Comparison of ENCODE assay signal across 8 cellular contexts in genomic region chr7:107892367-107892741, GRCh38. TPM values are rescaled to one million over a fixed set of nuclear protein-coding genes. Genes with fewer than 3 reads are reported as not detected.
DNase-seq lines count a peak whose midpoint lies in the region; ATAC-seq, FAIRE-seq and TF ChIP-seq lines count a peak whose summit lies in the region.
"Not testable (repeated sequence)": the region's sequence is repeated elsewhere in the genome, so short reads cannot be mapped to it uniquely, and the experiment has no call there.

No MANE protein-coding gene starts in this region.

- not testable (repeated sequence) for H2BK20ac ChIP-seq in IMR-90 (ENCODE audit: low read depth, low read length)

- not testable (repeated sequence) for H3K9me3 ChIP-seq in CD4-positive, CD25-positive, alpha-beta regulatory T cell (ENCODE audit: control insufficient read depth in 2 of 2, low read length in 2 of 2); IMR-90 (ENCODE audit: control insufficient read depth, insufficient read depth, low read length); ascending aorta; kidney (ENCODE audit: control insufficient read depth in 1 of 2, low read length in 2 of 2); neuron (ENCODE audit: low read length); suprapubic skin

- not testable (repeated sequence) for H2AK9ac ChIP-seq in IMR-90 (replicated peaks; ENCODE audit: low read depth, low read length, poor library complexity)

- intact Hi-C loops in IMR-90 (cut with micrococcal nuclease); kidney (cut with DNase I): not testable (repeated sequence)
- intact Hi-C loops in ascending aorta (cut with DNase I), result loop anchor here (5.0 to 10.0 kb wide), 5 partner anchors 110 to 1230 kb away; partner anchors contain the start of genes BCAP29, CBLL1, CCDC71L and LAMB1

- H3K4me2 ChIP-seq in IMR-90 (ENCODE audit: low read depth, low read length), result peak overlapping the region; percentile 86

- peak overlapping the region; percentile 96 to 100 (median 97) for H3K4me3 Mint-ChIP-seq in CD4-positive, CD25-positive, alpha-beta regulatory T cell
- peak overlapping the region; percentile 90 for H3K4me3 Mint-ChIP-seq in T-helper 2 cell treated with Interferon-gamma antibody and Interleukin-4, amounts not matched to agents 5 μg/mL and 100 μg/mL, for 36 hours

- TF ChIP-seq RAD21 in IMR-90 (IDR thresholded peaks at IDR 0.05; ENCODE audit: low read length), result not testable (repeated sequence)

- TF ChIP-seq POLR2A in IMR-90 (IDR thresholded peaks at IDR 0.05; ENCODE audit: low read depth, low read length); suprapubic skin (IDR thresholded peaks at IDR 0.05): not testable (repeated sequence)

- not testable (repeated sequence) for H3K18ac ChIP-seq in IMR-90 (ENCODE audit: low read depth, low read length)

- not testable (repeated sequence) for H4K5ac ChIP-seq in IMR-90 (ENCODE audit: low read depth, low read length)

- POLR2A ChIA-PET in IMR-90 (lab: Charles Lee; ENCODE audit: unreplicated experiment), result not testable (repeated sequence)

- peak overlapping the region; percentile 79 to 99 (median 98) for H3K27ac Mint-ChIP-seq in CD4-positive, CD25-positive, alpha-beta regulatory T cell
- peak overlapping the region; percentile 96 for H3K27ac Mint-ChIP-seq in T-helper 2 cell treated with Interferon-gamma antibody and Interleukin-4, amounts not matched to agents 5 μg/mL and 100 μg/mL, for 36 hours

- not testable (repeated sequence) for DNase-seq in CD4-positive, CD25-positive, alpha-beta regulatory T cell; IMR-90; T-helper 2 cell treated with Interferon-gamma antibody and Interleukin-4, amounts not matched to agents 5 μg/mL and 100 μg/mL, for 36 hours (ENCODE audit: low spot score); ascending aorta (ENCODE audit: low spot score in 2 of 2); epithelial cell of esophagus (ENCODE audit: low read depth); kidney; suprapubic skin (ENCODE audit: low spot score in 2 of 2)

- H3K36me3 ChIP-seq in CD4-positive, CD25-positive, alpha-beta regulatory T cell (ENCODE audit: control insufficient read depth, insufficient read depth, low read length), result peaks cover 27% of the 10 kb centered on the region
- not testable (repeated sequence) for H3K36me3 ChIP-seq in IMR-90 (ENCODE audit: control insufficient read depth, insufficient read depth, low read length); ascending aorta; kidney (ENCODE audit: control insufficient read depth in 1 of 2, insufficient read depth in 2 of 2, low read length in 2 of 2)
- peaks cover 33% of the 10 kb centered on the region for H3K36me3 ChIP-seq in neuron (ENCODE audit: insufficient read depth, low read length)
- H3K36me3 ChIP-seq in suprapubic skin, result peaks cover 12% of the 10 kb centered on the region

- peaks cover 22% of the 10 kb centered on the region for H4K20me1 ChIP-seq in IMR-90 (ENCODE audit: insufficient read depth, low read length)

- H2BK5ac ChIP-seq in IMR-90 (ENCODE audit: low read depth, low read length, poor library complexity, severe bottlenecking), result not testable (repeated sequence)

- dilution Hi-C loops in IMR-90 (cut with HindIII; ENCODE audit: low sequenced_read_pairs, unreplicated experiment), result not testable (repeated sequence)

- not testable (repeated sequence) for H2AFZ ChIP-seq in IMR-90 (replicated peaks; ENCODE audit: low read length, poor library complexity); neuron (ENCODE audit: low read depth, low read length)

- not testable (repeated sequence) for H3K9me3 Mint-ChIP-seq in CD4-positive, CD25-positive, alpha-beta regulatory T cell; T-helper 2 cell treated with Interferon-gamma antibody and Interleukin-4, amounts not matched to agents 5 μg/mL and 100 μg/mL, for 36 hours

- not testable (repeated sequence) for H2AK5ac ChIP-seq in IMR-90 (ENCODE audit: low read depth, low read length)

- H3K9ac ChIP-seq in IMR-90 (ENCODE audit: low read depth, low read length), result not testable (repeated sequence)
- H3K9ac ChIP-seq in kidney (ENCODE audit: low read length in 2 of 2), result peak overlapping the region; percentile 90 to 92

- no CpG with 5 or more reads among the region's 8 CpGs for WGBS in IMR-90 (ENCODE audit: extremely low coverage in 2 of 2, insufficient read length in 1 of 2), 2 experiments
- 78% methylated on average over 8 of the region's 8 CpGs for WGBS in suprapubic skin

- not testable (repeated sequence) for H3K56ac ChIP-seq in IMR-90 (ENCODE audit: extremely low read depth, insufficient read depth, low read length)

- in situ Hi-C loops in IMR-90 (cut with MboI; ENCODE audit: low sequenced_read_pairs), result not testable (repeated sequence)

- H2BK120ac ChIP-seq in IMR-90 (ENCODE audit: low read depth, low read length), result not testable (repeated sequence)

- peak overlapping the region; percentile 58; the same call in 1 of the 2 replicates for H3K23ac ChIP-seq in IMR-90 (ENCODE audit: low read depth, low read length)

- peaks cover 26 to 37% of the 10 kb centered on the region in 2 experiments; a peak in 3 of 4 replicates for H3K79me1 ChIP-seq in IMR-90 (ENCODE audit: low read depth in 1 of 2, low read length in 2 of 2)

- peaks cover 35% of the 10 kb centered on the region for H3K36me3 Mint-ChIP-seq in CD4-positive, CD25-positive, alpha-beta regulatory T cell
- peaks cover 34% of the 10 kb centered on the region for H3K36me3 Mint-ChIP-seq in T-helper 2 cell treated with Interferon-gamma antibody and Interleukin-4, amounts not matched to agents 5 μg/mL and 100 μg/mL, for 36 hours (ENCODE audit: low read depth)

- H2BK15ac ChIP-seq in IMR-90 (ENCODE audit: low read depth, low read length), result not testable (repeated sequence)

- TF ChIP-seq EP300 in suprapubic skin (IDR thresholded peaks at IDR 0.05), result not testable (repeated sequence)

- peaks cover 54% of the 10 kb centered on the region for H3K4me1 ChIP-seq in CD4-positive, CD25-positive, alpha-beta regulatory T cell (ENCODE audit: control insufficient read depth, insufficient read depth, low read length, poor library complexity, severe bottlenecking)
- not testable (repeated sequence) for H3K4me1 ChIP-seq in IMR-90 (ENCODE audit: control insufficient read depth, insufficient read depth, low read length)
- peaks cover 3 to 17% of the 10 kb centered on the region in 2 donors for H3K4me1 ChIP-seq in ascending aorta
- H3K4me1 ChIP-seq in kidney (ENCODE audit: control insufficient read depth in 1 of 2, insufficient read depth in 1 of 2, low read depth in 1 of 2, low read length in 2 of 2), result peaks cover 3 to 11% of the 10 kb centered on the region in 2 donors
- peaks cover 12% of the 10 kb centered on the region for H3K4me1 ChIP-seq in neuron (ENCODE audit: insufficient read depth, low read length)
- peaks cover 43% of the 10 kb centered on the region for H3K4me1 ChIP-seq in suprapubic skin

- not testable (repeated sequence) for H4K91ac ChIP-seq in IMR-90 (ENCODE audit: insufficient read depth, low read depth, low read length)

- BruUV-seq in IMR-90 (replicated peaks; lab: Mats Ljungman, UMichigan), result not testable (repeated sequence)

- H3K27me3 ChIP-seq in CD4-positive, CD25-positive, alpha-beta regulatory T cell (ENCODE audit: control insufficient read depth, insufficient read depth, low read length); IMR-90 (ENCODE audit: control insufficient read depth, insufficient read depth, low read length); ascending aorta; neuron (ENCODE audit: insufficient read depth, low read length); suprapubic skin: not testable (repeated sequence)

- CTCF ChIA-PET in IMR-90 (lab: Yijun Ruan, JAX), result not testable (repeated sequence)

- not testable (repeated sequence) for ATAC-seq in CD4-positive, CD25-positive, alpha-beta regulatory T cell (ENCODE audit: low read depth in 2 of 2); IMR-90 (ENCODE audit: low read depth)

- 0 out of 4 replicates have a peak overlapping the region, but pooled peaks of 1 of the 2 experiments have one; percentile 21 for H4K8ac ChIP-seq in IMR-90 (ENCODE audit: low read depth in 2 of 2, low read length in 2 of 2)

- peak overlapping the region; percentile 90 for H3K4me3 ChIP-seq in CD4-positive, CD25-positive, alpha-beta regulatory T cell (ENCODE audit: low read depth, low read length)
- not testable (repeated sequence) for H3K4me3 ChIP-seq in IMR-90 (ENCODE audit: insufficient read depth, low read depth, low read length)
- H3K4me3 ChIP-seq in ascending aorta, result peak overlapping the region; percentile 83 to 85
- peak overlapping the region; percentile 63 for H3K4me3 ChIP-seq in epithelial cell of esophagus (ENCODE audit: low read length)
- peak overlapping the region; percentile 87 to 95 for H3K4me3 ChIP-seq in kidney (ENCODE audit: low read length in 2 of 2)
- H3K4me3 ChIP-seq in neuron (ENCODE audit: low read length), result peak overlapping the region; percentile 79
- H3K4me3 ChIP-seq in suprapubic skin, result peak overlapping the region; percentile 92

- not testable (repeated sequence) for H3K4ac ChIP-seq in IMR-90 (ENCODE audit: low read depth, low read length)

- H3K27ac ChIP-seq in CD4-positive, CD25-positive, alpha-beta regulatory T cell (ENCODE audit: insufficient read depth, low read length, poor library complexity, severe bottlenecking), result peak overlapping the region; percentile 95
- not testable (repeated sequence) for H3K27ac ChIP-seq in IMR-90 (ENCODE audit: insufficient read depth, low read length); suprapubic skin
- H3K27ac ChIP-seq in ascending aorta, result peak overlapping the region in 1 of 2 donors; percentile 95
- peak overlapping the region in 1 of 2 donors; percentile 33 for H3K27ac ChIP-seq in kidney (ENCODE audit: low read depth in 2 of 2, low read length in 2 of 2)

- TF ChIP-seq CTCF in IMR-90 (conservative IDR thresholded peaks at IDR 0.05; ENCODE audit: low read depth, low read length); ascending aorta (IDR thresholded peaks at IDR 0.05); epithelial cell of esophagus (IDR thresholded peaks at IDR 0.05; ENCODE audit: insufficient read depth, low read depth, low read length, missing control alignments); kidney (IDR thresholded peaks at IDR 0.05; ENCODE audit: borderline replicate concordance, extremely low read depth, insufficient read depth); suprapubic skin (IDR thresholded peaks at IDR 0.05): not testable (repeated sequence)

- H3K9me1 ChIP-seq in IMR-90 (ENCODE audit: insufficient read depth, low read length), result not testable (repeated sequence)

- peak overlapping the region; percentile 93; the same call in 1 of the 2 replicates for H3K14ac ChIP-seq in IMR-90 (replicated peaks; ENCODE audit: low read depth, low read length)

- H3K27me3 Mint-ChIP-seq in CD4-positive, CD25-positive, alpha-beta regulatory T cell; T-helper 2 cell treated with Interferon-gamma antibody and Interleukin-4, amounts not matched to agents 5 μg/mL and 100 μg/mL, for 36 hours (ENCODE audit: low read depth): not testable (repeated sequence)

- not testable (repeated sequence) for FAIRE-seq in kidney (lab: Jason Lieb, UNC)

- peaks cover 43 to 70% (median 55%) of the 10 kb centered on the region in 4 donors for H3K4me1 Mint-ChIP-seq in CD4-positive, CD25-positive, alpha-beta regulatory T cell
- peaks cover 39% of the 10 kb centered on the region for H3K4me1 Mint-ChIP-seq in T-helper 2 cell treated with Interferon-gamma antibody and Interleukin-4, amounts not matched to agents 5 μg/mL and 100 μg/mL, for 36 hours (ENCODE audit: low read depth)

RNA-seq across cellular contexts. Expression of gene DLD, which starts 1.4 kb away (rescaled TPM):
- total RNA-seq in CD4-positive, CD25-positive, alpha-beta regulatory T cell, result 66.7 TPM
- 10 to 100 TPM; 44.3 to 81.8 (median 49.9) TPM for polyA plus RNA-seq in CD4-positive, CD25-positive, alpha-beta regulatory T cell
- total RNA-seq in IMR-90 (2012; rRNA removed) (120 and 361 TPM in 2 replicates), ascending aorta (19.2 TPM), kidney (78.6 TPM), suprapubic skin (10 to 100 TPM; 35.8 to 84.7 (median 67.9) TPM)
- polyA plus RNA-seq in IMR-90 (2012; rRNA removed) (86.2 and 121 TPM in 2 replicates), kidney (ENCODE audit: insufficient read depth, low read depth, low replicate concordance) (153 TPM)
- 30.6 and 73.6 TPM in 2 replicates for polyA plus RNA-seq in IMR-90 (2012; cell fraction: cytosol; rRNA removed)
- polyA plus RNA-seq in IMR-90 (2012; cell fraction: nucleus; rRNA removed; ENCODE audit: low replicate concordance), result 15.8 and 90.9 TPM in 2 replicates
